13 cellular contexts compared by ENCODE assay signal in the genomic region with DNA sequence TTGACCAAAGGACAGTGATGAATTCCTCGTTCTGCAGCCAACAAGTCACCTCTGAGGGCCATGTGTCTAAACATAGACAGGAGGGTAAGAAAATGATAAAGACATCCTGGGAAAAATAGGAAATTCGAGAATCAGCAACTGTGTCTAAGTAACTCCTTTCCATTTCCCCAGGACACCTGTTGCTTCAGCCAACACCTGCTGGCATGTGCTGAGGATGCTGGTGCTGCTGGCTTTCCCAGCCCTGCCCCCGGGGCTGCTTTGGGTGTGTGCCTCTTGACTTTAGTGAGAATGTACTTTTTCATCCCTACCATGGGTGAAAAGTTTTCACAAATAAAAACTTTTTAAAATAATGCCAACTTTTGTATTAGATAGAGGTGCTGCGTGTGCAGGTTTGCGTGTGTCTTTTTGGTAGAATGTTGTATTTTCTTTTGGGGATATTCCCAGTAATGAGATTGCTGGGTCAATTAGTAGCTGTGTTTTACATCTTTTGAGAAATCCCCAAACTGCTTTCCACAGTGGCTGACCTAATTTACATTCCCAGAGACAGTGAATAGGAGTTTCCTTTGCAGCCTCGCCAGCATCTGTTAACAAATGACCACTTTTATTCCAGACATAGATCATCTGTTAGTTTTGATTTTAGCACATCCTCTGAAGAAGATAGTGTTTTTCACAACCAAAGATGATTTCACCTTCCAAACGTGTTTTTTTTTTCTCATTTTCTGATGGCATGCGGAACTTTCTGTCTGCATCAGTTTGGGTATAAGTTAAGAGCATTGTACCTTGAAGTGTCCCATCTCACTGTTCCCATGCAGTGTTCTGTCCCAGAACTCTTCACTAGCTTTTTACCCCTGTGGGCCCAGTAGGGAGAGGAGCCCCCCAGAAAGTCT.
DNase-seq lines count a peak whose midpoint lies in the region; ATAC-seq and TF ChIP-seq lines count a peak whose summit lies in the region.
"Had no signal": no experiment of that assay in that cellular context is flagged by ENCODE, and none has a peak within 500 bp of the region (broad histone marks: within the 10 kb centered on the region; RNA-seq: fewer than 3 reads in every experiment).

No MANE protein-coding gene starts in this region.

- TF ChIP-seq CTCF in HEK293 (tag by site-specific recombination; IDR thresholded peaks at IDR 0.05) (no peak), suprapubic skin (IDR thresholded peaks at IDR 0.05) (no peak)

- H3K27ac ChIP-seq in HEK293 (ENCODE audit: extremely low read depth, low read depth, low read length) (no peak overlapping the region), suprapubic skin (no peak overlapping the region)

- CTCF ChIA-PET in HEK293 (lab: Yijun Ruan, JAX), result interaction anchor here (0.5 to 1.0 kb wide), 2 partner anchors 44 to 125 kb away, joined by 3 to 4 read pairs; no protein-coding TSS in a partner anchor

- intact Hi-C loops in Right ventricle myocardium inferior (cut with DNase I), result no loop called here

- no peak for TF ChIP-seq POLR2A in suprapubic skin (IDR thresholded peaks at IDR 0.05)

- H3K4me3 ChIP-seq in HEK293 (ENCODE audit: low read depth, low read length) (no peak overlapping the region), suprapubic skin (no peak overlapping the region)
- H3K4me3 ChIP-seq: lung had no signal

- H3K27me3 ChIP-seq in suprapubic skin, result peaks cover 14% of the 10 kb centered on the region

- DNase-seq in stimulated activated CD4-positive, alpha-beta T cell treated with anti-CD3 and anti-CD28 coated beads, Interleukin-15, amount 100 ng/mL, for 24 hours, result peak; percentile 21
- DNase-seq in stimulated activated CD4-positive, alpha-beta T cell treated with anti-CD3 and anti-CD28 coated beads, Interleukin-2, amount 100 ng/mL, for 24 hours, result no peak
- no peak for DNase-seq in globus pallidus (ENCODE audit: low spot score)
- no peak for DNase-seq in suprapubic skin (ENCODE audit: low spot score in 2 of 2)
- no peak for DNase-seq in AG20443 (ENCODE audit: low spot score)
- no peak for DNase-seq in Right ventricle myocardium inferior (ENCODE audit: missing footprints)
- DNase-seq: activated effector memory CD4-positive, alpha-beta T cell treated with anti-CD3 and anti-CD28 coated beads, Interleukin-2, amount 50 U/mL, for 16 hours; cortex of kidney; NCI-H1105; T-helper 9 cell had no signal

- WGBS in suprapubic skin, result 41% methylated on average over 8 of the region's 8 CpGs

- POLR2A ChIA-PET in HEK293 (lab: Yijun Ruan, JAX), result no interaction called here

- peaks cover 4% of the 10 kb centered on the region; the same call in 1 of the 2 replicates for H3K4me1 ChIP-seq in HEK293 (ENCODE audit: control insufficient read depth, insufficient read depth, low read length)
- no peaks in the 10 kb centered on the region for H3K4me1 ChIP-seq in suprapubic skin

- no peak for TF ChIP-seq EP300 in suprapubic skin (IDR thresholded peaks at IDR 0.05)

- ATAC-seq in HG03565 (IDR thresholded peaks at IDR 0.05; ENCODE audit: unreplicated experiment) (peak; percentile 49), Right ventricle myocardium inferior (no peak)

- H3K9me3 ChIP-seq in HEK293 (ENCODE audit: control insufficient read depth, insufficient read depth, low read depth, low read length) (no peaks in the 10 kb centered on the region), suprapubic skin (no peaks in the 10 kb centered on the region)

- H3K36me3 ChIP-seq in HEK293 (ENCODE audit: control insufficient read depth in 2 of 2, insufficient read depth in 1 of 2, low read length in 2 of 2) (no peaks in the 10 kb centered on the region), suprapubic skin (no peaks in the 10 kb centered on the region)

TF ChIP-seq in HEK293, 187 proteins besides CTCF, POLR2A, EP300 and RAD21:
- TF ChIP-seq, protein P1, sequence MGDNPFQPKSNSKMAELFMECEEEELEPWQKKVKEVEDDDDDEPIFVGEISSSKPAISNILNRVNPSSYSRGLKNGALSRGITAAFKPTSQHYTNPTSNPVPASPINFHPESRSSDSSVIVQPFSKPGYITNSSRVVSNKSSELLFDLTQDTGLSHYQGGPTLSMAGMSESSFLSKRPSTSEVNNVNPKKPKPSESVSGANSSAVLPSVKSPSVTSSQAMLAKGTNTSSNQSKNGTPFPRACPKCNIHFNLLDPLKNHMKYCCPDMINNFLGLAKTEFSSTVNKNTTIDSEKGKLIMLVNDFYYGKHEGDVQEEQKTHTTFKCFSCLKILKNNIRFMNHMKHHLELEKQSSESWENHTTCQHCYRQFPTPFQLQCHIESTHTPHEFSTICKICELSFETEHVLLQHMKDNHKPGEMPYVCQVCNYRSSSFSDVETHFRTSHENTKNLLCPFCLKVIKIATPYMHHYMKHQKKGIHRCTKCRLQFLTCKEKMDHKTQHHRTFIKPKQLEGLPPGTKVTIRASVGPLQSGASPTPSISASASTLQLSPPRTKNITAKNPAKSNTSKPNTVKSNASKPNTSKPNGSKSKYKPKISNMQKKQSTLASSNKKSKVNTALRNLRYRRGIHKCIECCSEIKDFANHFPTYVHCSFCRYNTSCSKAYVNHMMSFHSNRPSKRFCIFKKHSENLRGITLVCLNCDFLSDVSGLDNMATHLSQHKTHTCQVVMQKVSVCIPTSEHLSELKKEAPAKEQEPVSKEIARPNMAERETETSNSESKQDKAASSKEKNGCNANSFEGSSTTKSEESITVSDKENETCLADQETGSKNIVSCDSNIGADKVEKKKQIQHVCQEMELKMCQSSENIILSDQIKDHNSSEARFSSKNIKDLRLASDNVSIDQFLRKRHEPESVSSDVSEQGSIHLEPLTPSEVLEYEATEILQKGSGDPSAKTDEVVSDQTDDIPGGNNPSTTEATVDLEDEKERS (tag by site-specific recombination; IDR thresholded peaks at IDR 0.05), result no peak
- peak; percentile 96 for TF ChIP-seq SCRT1 (tag by site-specific recombination; IDR thresholded peaks at IDR 0.05; ENCODE audit: borderline replicate concordance)
- TF ChIP-seq ZNF416 (tag by site-specific recombination; IDR thresholded peaks at IDR 0.05), result no peak
- peak; percentile 98 for TF ChIP-seq SCRT2 (tag by site-specific recombination; IDR thresholded peaks at IDR 0.05)
